22 cellular contexts compared by ENCODE assay signal in genomic region chr2:46550686-46551404, GRCh38. TPM values are rescaled to one million over a fixed set of nuclear protein-coding genes. Genes with fewer than 3 reads are reported as not detected.
DNase-seq lines count a peak whose midpoint lies in the region; ATAC-seq, FAIRE-seq and TF ChIP-seq lines count a peak whose summit lies in the region.
"Had no signal": no experiment of that assay in that cellular context is flagged by ENCODE, and none has a peak within 500 bp of the region (broad histone marks: within the 10 kb centered on the region; RNA-seq: fewer than 3 reads in every experiment).

No MANE protein-coding gene starts in this region.

- no peak for TF ChIP-seq EP300 in K562 (IDR thresholded peaks at IDR 0.05; ENCODE audit: low read length)

- no peaks in the 10 kb centered on the region for H3K27me3 Mint-ChIP-seq in nephron progenitor cell (ENCODE audit: low read depth, poor library complexity)

- peak overlapping the region; percentile 41 for H3K27ac Mint-ChIP-seq in nephron progenitor cell
- H3K27ac Mint-ChIP-seq: neural progenitor cell had no signal

- no peak overlapping the region for H2AFZ ChIP-seq in K562 (ENCODE audit: low read depth, low read length)
- H2AFZ ChIP-seq: neural progenitor cell had no signal

- TF ChIP-seq CTCF in right atrium auricular region (IDR thresholded peaks at IDR 0.05) (no peak), K562 (IDR thresholded peaks at IDR 0.05 in 2 of 3, conservative IDR thresholded peaks at IDR 0.05 in 1 of 3; ENCODE audit: insufficient read depth in 2 of 3, low read depth in 1 of 3, low read length in 3 of 3) (no peak), nephron progenitor cell (IDR thresholded peaks at IDR 0.05) (no peak)

- intact Hi-C loops in cardiac septum (cut with DNase I) (no loop called here), K562 (cut with micrococcal nuclease) (no loop called here)

- CTCF ChIA-PET in K562 (lab: Yijun Ruan, JAX; ENCODE audit: low intra/inter-chr PET ratio) = no interaction called here

- no peak overlapping the region for H3K4me3 ChIP-seq in right atrium auricular region
- no peak overlapping the region for H3K4me3 ChIP-seq in K562
- H3K4me3 ChIP-seq: colonic mucosa, neural progenitor cell, SK-N-MC, upper lobe of right lung had no signal

- H3K9ac ChIP-seq in K562 (ENCODE audit: insufficient read depth in 1 of 2, low read depth in 2 of 2, low read length in 2 of 2) = peak overlapping the region in 1 of 2 experiments; percentile 18; a peak in 1 of 4 replicates
- H3K9ac ChIP-seq: neural progenitor cell had no signal

- H3K9me1 ChIP-seq in K562 (ENCODE audit: control insufficient read depth, insufficient read depth, low read length) = peaks cover 8% of the 10 kb centered on the region

- H3K4me2 ChIP-seq in K562 (ENCODE audit: insufficient read depth, low read length) = peak overlapping the region; percentile 18
- H3K4me2 ChIP-seq: neural progenitor cell had no signal

- H4K20me1 ChIP-seq in K562 (replicated peaks; ENCODE audit: control insufficient read depth, insufficient read depth, low read length) = peaks cover 11% of the 10 kb centered on the region; the same call in 1 of the 2 replicates

- in situ Hi-C loops in K562 (cut with MboI) = no loop called here

- no peaks in the 10 kb centered on the region for H3K9me3 Mint-ChIP-seq in nephron progenitor cell
- H3K9me3 Mint-ChIP-seq: neural progenitor cell had no signal

- TF ChIP-seq RAD21 in K562 (CRISPR knock-in tag; conservative IDR thresholded peaks at IDR 0.05 in 1 of 2, IDR thresholded peaks at IDR 0.05 in 1 of 2) = no peak

- no peaks in the 10 kb centered on the region for H3K9me3 ChIP-seq in right atrium auricular region
- H3K9me3 ChIP-seq in K562 (replicated peaks; ENCODE audit: control insufficient read depth, insufficient read depth, low read depth, low read length) = no peaks in the 10 kb centered on the region
- H3K9me3 ChIP-seq: colonic mucosa, upper lobe of right lung had no signal

- H3K27ac ChIP-seq in right atrium auricular region (peak overlapping the region; percentile 55 to 74), K562 (ENCODE audit: extremely low read depth, low read depth, low read length) (no peak overlapping the region)
- H3K27ac ChIP-seq: C4-2B, colonic mucosa, neural progenitor cell, SK-N-MC, upper lobe of right lung, WERI-Rb-1 had no signal

- BruUV-seq in K562 (replicated peaks; lab: Mats Ljungman, UMichigan) = no TSS peak

- no peak for TF ChIP-seq POLR2A in K562 (conservative IDR thresholded peaks at IDR 0.05)

- no peak overlapping the region for H3K4me3 Mint-ChIP-seq in nephron progenitor cell
- H3K4me3 Mint-ChIP-seq: neural progenitor cell had no signal

- 50% methylated on average over 7 of the region's 7 CpGs for WGBS in K562 (ENCODE audit: insufficient coverage, low coverage, missing lambda C conversion rate)

- ATAC-seq in K562 (peak; percentile 45; the same call in 2 of the 3 replicates), HG02840 (IDR thresholded peaks at IDR 0.05; ENCODE audit: low FRiP score, unreplicated experiment) (no peak), GM21717 (IDR thresholded peaks at IDR 0.05; ENCODE audit: unreplicated experiment) (no peak), GM21526 (IDR thresholded peaks at IDR 0.05; ENCODE audit: low FRiP score, unreplicated experiment) (no peak)
- ATAC-seq: upper lobe of right lung had no signal

- H3K4me1 Mint-ChIP-seq in nephron progenitor cell = peaks cover 72% of the 10 kb centered on the region

- FAIRE-seq in K562 (lab: Jason Lieb, UNC) = no peak
- FAIRE-seq: endometrium, small intestine had no signal

- peaks cover 9% of the 10 kb centered on the region for H3K36me3 ChIP-seq in right atrium auricular region
- peaks cover 9% of the 10 kb centered on the region; the same call in 2 of the 3 replicates for H3K36me3 ChIP-seq in K562 (ENCODE audit: control insufficient read depth, insufficient read depth, low read length)
- H3K36me3 ChIP-seq: colonic mucosa, neural progenitor cell had no signal

- H3K36me3 Mint-ChIP-seq in nephron progenitor cell (ENCODE audit: low read depth) = peaks cover 6% of the 10 kb centered on the region

- H3K4me1 ChIP-seq in right atrium auricular region = peaks cover 0 to 88% of the 10 kb centered on the region in 2 donors
- peaks cover 8 to 11% of the 10 kb centered on the region in 2 experiments; a peak in 4 of 5 replicates for H3K4me1 ChIP-seq in K562 (replicated peaks in 1 of 2; ENCODE audit: control insufficient read depth in 2 of 2, insufficient read depth in 2 of 2, low read length in 2 of 2)
- H3K4me1 ChIP-seq: colonic mucosa had no signal

- H3K27me3 ChIP-seq in right atrium auricular region (no peaks in the 10 kb centered on the region), K562 (ENCODE audit: control insufficient read depth in 2 of 2, insufficient read depth in 2 of 2, low read length in 2 of 2) (no peaks in the 10 kb centered on the region)
- H3K27me3 ChIP-seq: colonic mucosa, neural progenitor cell, upper lobe of right lung had no signal

- H3K79me2 ChIP-seq in K562 (ENCODE audit: control insufficient read depth, insufficient read depth, low read length) = peaks cover 1% of the 10 kb centered on the region; the same call in 1 of the 3 replicates

- POLR2A ChIA-PET in K562 (lab: Yijun Ruan, JAX) = interaction anchor here (0.6 to 3.0 kb wide), 4 partner anchors 11 to 1843 kb away, joined by 3 to 12 read pairs (median 4); no protein-coding TSS in a partner anchor

- DNase-seq in right atrium auricular region (ENCODE audit: low spot score) (no peak), cardiac septum (ENCODE audit: low spot score) (no peak), K562 (ENCODE audit: extremely low read depth in 1 of 4, low spot score in 3 of 4) (no peak), nephron progenitor cell (no peak), AG08396 (ENCODE audit: low spot score) (no peak)
- DNase-seq: activated CD8-positive, alpha-beta memory T cell treated with anti-CD3 and anti-CD28 coated beads, Interleukin-2, amount 50 U/mL, for 4 hours; colonic mucosa; GDM1; midbrain; NCI-H2171; NCI-H524 treated with DMSO at 0.1 percent for 48 hours; small intestine; stimulated activated CD4-positive, alpha-beta T cell treated with anti-CD3 and anti-CD28 coated beads, Interleukin-2, amount 100 ng/mL, for 48 hours; upper lobe of right lung; WERI-Rb-1 had no signal

TF ChIP-seq in K562, 482 proteins besides CTCF, POLR2A, EP300 and RAD21:
- TF ChIP-seq TCF3 (CRISPR knock-in tag; IDR thresholded peaks at IDR 0.05) (peak; percentile 25; the same call in 1 of the 2 replicates), ARID1B (IDR thresholded peaks at IDR 0.05) (0 out of 2 replicates have a peak, but pooled peaks have one; percentile 18), HES1 (IDR thresholded peaks at IDR 0.05; ENCODE audit: low read depth) (no peak), ZNF57 (CRISPR knock-in tag; IDR thresholded peaks at IDR 0.05) (no peak), OTX1 (CRISPR knock-in tag; IDR thresholded peaks at IDR 0.05) (no peak), SP1 (CRISPR knock-in tag; IDR thresholded peaks at IDR 0.05) (no peak), CBFA2T3 (IDR thresholded peaks at IDR 0.05) (peak; percentile 51)

RNA-seq across cellular contexts. Expression of gene ATP6V1E2, which starts 8.5 kb away (rescaled TPM):
- total RNA-seq in right atrium auricular region (1 to 10 TPM; 4.9 to 6.6 TPM), cardiac septum (8.7 TPM), K562 (2014; rRNA removed) (8.4 and 9.2 TPM in 2 replicates), K562 (2014; rRNA removed; fragmentation: Illumina TruSeq; extraction: Trizol) (10.2 and 10.3 TPM in 2 replicates), K562 (2015; rRNA removed; fragmentation: Illumina TruSeq; extraction: Trizol) (8.8 and 10.0 TPM in 2 replicates), K562 (2021) (9.7 and 11.5 TPM in 2 replicates)
- 9.3 and 14.4 TPM in 2 replicates for total RNA-seq in K562 (2011; cell fraction: chromatin; rRNA removed; ENCODE audit: low replicate concordance)
- 6.8 and 8.8 TPM in 2 replicates for total RNA-seq in K562 (2011; cell fraction: nucleolus; rRNA removed)
- total RNA-seq in K562 (2011; cell fraction: nucleoplasm; rRNA removed) = 9.9 and 10.0 TPM in 2 replicates
- polyA plus RNA-seq in K562 (2011; rRNA removed) (8.5 and 11.3 TPM in 2 replicates), K562 (2014; fragmentation: Illumina TruSeq; extraction: Trizol) (8.2 and 11.9 TPM in 2 replicates), K562 (2014; fragmentation: Nextera tagmentation; extraction: Ambion mirVana) (1 to 10 TPM; 3.8 to 4.1 TPM), K562 (2014; rRNA removed) (5.4 and 7.7 TPM in 2 replicates)
- polyA plus RNA-seq in K562 (2011; cell fraction: cytosol; rRNA removed) = 6.7 and 7.3 TPM in 2 replicates
- 6.3 and 8.2 TPM in 2 replicates for polyA plus RNA-seq in K562 (2011; cell fraction: nucleus; rRNA removed)
- 7.8 and 14.8 TPM in 2 replicates for polyA plus RNA-seq in K562 (2012)
- 10.0 and 11.0 TPM in 2 replicates for polyA minus RNA-seq in K562 (2011; rRNA and poly(A)+ RNA removed)
- polyA minus RNA-seq in K562 (2011; cell fraction: cytosol; rRNA and poly(A)+ RNA removed) = 4.1 and 6.8 TPM in 2 replicates
- polyA minus RNA-seq in K562 (2011; cell fraction: nucleus; rRNA and poly(A)+ RNA removed) = 4.7 and 7.4 TPM in 2 replicates

RNA-seq across cellular contexts. Expression of gene RHOQ, which starts 8.6 kb away (rescaled TPM):
- total RNA-seq in right atrium auricular region (100 to 1,000 TPM; 127 to 132 TPM), cardiac septum (314 TPM), K562 (2014; rRNA removed) (11.0 and 14.2 TPM in 2 replicates), K562 (2014; rRNA removed; fragmentation: Illumina TruSeq; extraction: Trizol) (19.7 and 23.0 TPM in 2 replicates), K562 (2015; rRNA removed; fragmentation: Illumina TruSeq; extraction: Trizol) (20.5 TPM in 2 replicates), K562 (2021) (17.9 and 20.1 TPM in 2 replicates)
- total RNA-seq in K562 (2011; cell fraction: chromatin; rRNA removed; ENCODE audit: low replicate concordance) = 30.6 and 63.3 TPM in 2 replicates
- 18.5 and 24.9 TPM in 2 replicates for total RNA-seq in K562 (2011; cell fraction: nucleolus; rRNA removed)
- 38.8 and 65.0 TPM in 2 replicates for total RNA-seq in K562 (2011; cell fraction: nucleoplasm; rRNA removed)
- polyA plus RNA-seq in K562 (2011; rRNA removed) (20.8 and 22.9 TPM in 2 replicates), K562 (2014; fragmentation: Illumina TruSeq; extraction: Trizol) (25.6 and 26.5 TPM in 2 replicates), K562 (2014; fragmentation: Nextera tagmentation; extraction: Ambion mirVana) (1 to 10 TPM; 7.6 to 8.2 TPM), K562 (2014; rRNA removed) (15.8 and 17.9 TPM in 2 replicates)
- polyA plus RNA-seq in K562 (2011; cell fraction: cytosol; rRNA removed) = 9.4 and 13.8 TPM in 2 replicates
- polyA plus RNA-seq in K562 (2011; cell fraction: nucleus; rRNA removed) = 46.6 and 53.0 TPM in 2 replicates
- polyA plus RNA-seq in K562 (2012) = 20.0 and 35.0 TPM in 2 replicates
- polyA minus RNA-seq in K562 (2011; rRNA and poly(A)+ RNA removed) = 16.6 and 19.7 TPM in 2 replicates
- 4.3 and 8.2 TPM in 2 replicates for polyA minus RNA-seq in K562 (2011; cell fraction: cytosol; rRNA and poly(A)+ RNA removed)
- polyA minus RNA-seq in K562 (2011; cell fraction: nucleus; rRNA and poly(A)+ RNA removed) = 14.7 and 19.4 TPM in 2 replicates
